ENCODE assay signal across 9 cellular contexts in genomic region chr3:49803464-49804140, GRCh38. TPM values are rescaled to one million over a fixed set of nuclear protein-coding genes. Genes with fewer than 3 reads are reported as not detected.
DNase-seq lines count a peak whose midpoint lies in the region; ATAC-seq and TF ChIP-seq lines count a peak whose summit lies in the region.
"Had no signal": no experiment of that assay in that cellular context is flagged by ENCODE, and none has a peak within 500 bp of the region (broad histone marks: within the 10 kb centered on the region; RNA-seq: fewer than 3 reads in every experiment).

No MANE protein-coding gene starts in this region.

- DNase-seq in GM12865 (ENCODE audit: low read depth) (peak; percentile 51), OCI-M1 (lab: John Stamatoyannopoulos, UW) (peak; percentile 73), left cardiac atrium (peak; percentile 39), sigmoid colon (peak; percentile 73), midbrain (lab: John Stamatoyannopoulos, UW) (no peak)

- H3K27ac Mint-ChIP-seq in activated naive CD8-positive, alpha-beta T cell = peak overlapping the region; percentile 54

- no peak for TF ChIP-seq EP300 in sigmoid colon (IDR thresholded peaks at IDR 0.05)

- H3K9me3 Mint-ChIP-seq in activated naive CD8-positive, alpha-beta T cell (ENCODE audit: low read depth) = no peaks in the 10 kb centered on the region

- peaks cover 4% of the 10 kb centered on the region for H3K27me3 Mint-ChIP-seq in activated naive CD8-positive, alpha-beta T cell

- peaks cover 0 to under 1% (median 0%) of the 10 kb centered on the region in 4 donors for H3K36me3 ChIP-seq in sigmoid colon

- ATAC-seq in HG02840 (IDR thresholded peaks at IDR 0.05; ENCODE audit: low FRiP score, unreplicated experiment) (peak; percentile 7), left cardiac atrium (peak; percentile 6 to 13), GM19324 (IDR thresholded peaks at IDR 0.05; ENCODE audit: low FRiP score, unreplicated experiment) (no peak)

- H3K4me1 Mint-ChIP-seq in activated naive CD8-positive, alpha-beta T cell (ENCODE audit: low read depth) = peaks cover 48% of the 10 kb centered on the region

- H3K27ac ChIP-seq in sigmoid colon = peak overlapping the region; percentile 88 to 95 (median 92)

- whole genome bisulfite sequencing in sigmoid colon, 2 donors = 2% methylated on average over 41 of the region's 41 CpGs

- peak overlapping the region; percentile 89 for H3K4me3 ChIP-seq in GM12865 (ENCODE audit: low read depth, low read length)
- peak overlapping the region; percentile 57 to 86 (median 70) for H3K4me3 ChIP-seq in sigmoid colon

- TF ChIP-seq CTCF in GM12865 (IDR thresholded peaks at IDR 0.05; ENCODE audit: insufficient read depth, low read depth, low read length, missing control alignments) (no peak), sigmoid colon (IDR thresholded peaks at IDR 0.05) (no peak)

- peak overlapping the region; percentile 90 for H3K4me3 Mint-ChIP-seq in activated naive CD8-positive, alpha-beta T cell

- H3K4me1 ChIP-seq in sigmoid colon = peaks cover 0 to 55% (median 38%) of the 10 kb centered on the region in 4 donors

- no peaks in the 10 kb centered on the region for H3K9me3 ChIP-seq in sigmoid colon

- no peaks in the 10 kb centered on the region for H3K36me3 Mint-ChIP-seq in activated naive CD8-positive, alpha-beta T cell

- TF ChIP-seq POLR2A in sigmoid colon (IDR thresholded peaks at IDR 0.05) = no peak

- H3K27me3 ChIP-seq in sigmoid colon = no peaks in the 10 kb centered on the region

- intact Hi-C loops in left cardiac atrium (cut with DNase I) = loop anchor here (1.0 to 5.0 kb wide), 3 partner anchors 36 to 103 kb away; no protein-coding TSS in a partner anchor
- intact Hi-C loops in sigmoid colon (cut with DNase I) = no loop called here

RNA-seq across cellular contexts. Expression of gene INKA1, which starts 0.5 kb away (rescaled TPM):
- 1 to 10 TPM; 2.6 to 3.8 TPM for total RNA-seq in left cardiac atrium
- total RNA-seq in sigmoid colon = 1 to 10 TPM in 3 of 4 donors, under 1 TPM in 1; 0.95 to 5.0 (median 4.1) TPM
- polyA plus RNA-seq in sigmoid colon = 1 to 10 TPM in 1 of 3 donors, under 1 TPM in 1, not detected in 1; 0.60 to 3.5 TPM

RNA-seq across cellular contexts. Expression of gene CDHR4, which starts 3.9 kb away (rescaled TPM):
- total RNA-seq in left cardiac atrium (under 1 TPM in 1 of 2 donors, not detected in 1; 0.24 TPM), sigmoid colon (1 to 10 TPM in 1 of 4 donors, under 1 TPM in 2, not detected in 1; 0.27 to 1.1 (median 0.99) TPM)
- polyA plus RNA-seq in sigmoid colon = under 1 TPM in 1 of 3 donors, not detected in 2; 0.16 TPM
- total RNA-seq: activated CD8-positive, alpha-beta memory T cell treated with anti-CD3 and anti-CD28 coated beads for 36 hours had no signal

RNA-seq across cellular contexts. Expression of gene UBA7, which starts 10.2 kb away (rescaled TPM):
- total RNA-seq in left cardiac atrium (10 to 100 TPM; 23.9 to 31.0 TPM), sigmoid colon (10 to 100 TPM; 28.5 to 74.2 (median 55.7) TPM)
- polyA plus RNA-seq in sigmoid colon = 10 to 100 TPM; 15.6 to 92.6 (median 22.9) TPM

RNA-seq across cellular contexts. Expression of gene IP6K1, which starts 17.3 kb away (rescaled TPM):
- total RNA-seq in left cardiac atrium (10 to 100 TPM; 22.3 to 22.4 TPM), sigmoid colon (10 to 100 TPM; 29.1 to 37.1 (median 33.7) TPM)
- polyA plus RNA-seq in sigmoid colon = 10 to 100 TPM; 13.8 to 27.1 (median 21.0) TPM

RNA-seq across cellular contexts. Expression of gene TRAIP, which starts 52.8 kb away (rescaled TPM):
- 1 to 10 TPM; 1.4 to 1.7 TPM for total RNA-seq in left cardiac atrium
- 1 to 10 TPM in 3 of 4 donors, under 1 TPM in 1; 0.54 to 1.8 (median 1.6) TPM for total RNA-seq in sigmoid colon
- polyA plus RNA-seq in sigmoid colon = 1 to 10 TPM; 1.2 to 7.1 (median 1.4) TPM
